ENCODE assay signal across 14 cellular contexts in the genomic region with DNA sequence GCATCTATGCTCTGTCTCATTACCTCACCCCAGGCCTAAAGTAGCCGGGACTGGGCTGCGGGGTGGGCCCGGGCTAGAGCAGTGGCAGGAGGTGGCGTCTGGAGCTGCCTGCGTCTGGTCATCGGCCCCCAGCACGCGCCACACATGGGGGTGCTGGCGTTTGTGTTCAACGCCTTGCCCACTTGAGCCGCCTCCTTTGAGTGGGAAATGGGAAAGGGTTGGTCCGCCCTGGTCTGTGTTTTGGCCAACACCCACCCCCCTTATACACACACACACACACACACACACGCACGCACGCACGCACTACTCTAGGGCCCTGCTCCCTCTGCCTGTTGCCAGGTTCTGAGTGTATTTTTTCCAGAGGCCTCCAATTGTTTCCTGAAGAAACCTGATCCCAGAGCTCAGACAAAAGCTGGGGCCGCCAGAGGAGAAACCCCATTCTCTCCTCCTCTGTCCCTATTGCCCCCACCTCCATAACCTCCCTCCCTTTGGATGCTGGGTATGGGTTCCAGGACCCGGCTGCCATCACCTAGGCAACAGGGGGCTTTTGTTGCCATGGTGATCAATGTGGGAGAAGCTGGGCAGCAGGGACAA. TPM values are rescaled to one million over a fixed set of nuclear protein-coding genes. Genes with fewer than 3 reads are reported as not detected.
DNase-seq lines count a peak whose midpoint lies in the region; ATAC-seq and TF ChIP-seq lines count a peak whose summit lies in the region.
"Had no signal": no experiment of that assay in that cellular context is flagged by ENCODE, and none has a peak within 500 bp of the region (broad histone marks: within the 10 kb centered on the region; RNA-seq: fewer than 3 reads in every experiment).

No MANE protein-coding gene starts in this region.

- ATAC-seq in Right ventricle myocardium superior (ENCODE audit: poor library complexity) (no peak), SK-N-SH treated with all-trans-retinoic acid at 6 μM for 48 hours (peak; percentile 14; the same call in 1 of the 3 replicates)
- ATAC-seq in activated T-cell treated with anti-CD3 and anti-CD28 coated beads, Interleukin-2, amount 50 U/mL, for 72 hours (replicated peaks in 1 of 2), result no peak
- ATAC-seq: effector memory CD8-positive, alpha-beta T cell; PC-3 had no signal

- H3K27ac ChIP-seq in cardiac muscle cell (peak overlapping the region; percentile 51), stomach smooth muscle (ENCODE audit: low read length) (peak overlapping the region; percentile 66), testis (no peak overlapping the region)

- no peaks in the 10 kb centered on the region for H3K36me3 Mint-ChIP-seq in activated T-cell treated with anti-CD3 and anti-CD28 coated beads, Interleukin-2, amount 50 U/mL, for 72 hours (ENCODE audit: insufficient read depth in 2 of 2)
- H3K36me3 Mint-ChIP-seq: activated naive CD8-positive, alpha-beta T cell treated with anti-CD3 and anti-CD28 coated beads for 36 hours had no signal

- no peak overlapping the region for H3K27ac Mint-ChIP-seq in activated T-cell treated with anti-CD3 and anti-CD28 coated beads, Interleukin-2, amount 50 U/mL, for 72 hours
- H3K27ac Mint-ChIP-seq: activated naive CD8-positive, alpha-beta T cell treated with anti-CD3 and anti-CD28 coated beads for 36 hours; effector memory CD8-positive, alpha-beta T cell; stimulated activated naive CD8-positive, alpha-beta T cell treated with anti-CD3 and anti-CD28 coated beads, Interleukin-15, Interleukin-2, amounts not matched to agents 100 ng/mL and 50 ng/mL, for 24 hours had no signal

- H3K9me3 ChIP-seq in cardiac muscle cell (ENCODE audit: low read depth), result no peaks in the 10 kb centered on the region
- no peaks in the 10 kb centered on the region for H3K9me3 ChIP-seq in stomach smooth muscle (ENCODE audit: control insufficient read depth in 2 of 2, low read length in 2 of 2)
- no peaks in the 10 kb centered on the region for H3K9me3 ChIP-seq in testis

- DNase-seq in cardiac muscle cell (ENCODE audit: low read depth in 1 of 2, low spot score in 1 of 2) (peak; percentile 15 to 46), Right ventricle myocardium superior (no peak), iPS-NIHi7 (ENCODE audit: extremely low spot score) (peak; percentile 40), NCI-H1694 treated with DMSO at 0.1 percent for 48 hours (lab: John Stamatoyannopoulos, UW) (no peak), testis (no peak)
- DNase-seq in activated T-cell treated with anti-CD3 and anti-CD28 coated beads, Interleukin-2, amount 50 U/mL, for 72 hours, result no peak
- DNase-seq: activated naive CD8-positive, alpha-beta T cell treated with anti-CD3 and anti-CD28 coated beads for 36 hours; effector memory CD8-positive, alpha-beta T cell; PC-3; stimulated activated CD4-positive, alpha-beta T cell treated with anti-CD3 and anti-CD28 coated beads, Interleukin-2, amount 100 ng/mL, for 24 hours had no signal

- H3K36me3 ChIP-seq in cardiac muscle cell (no peaks in the 10 kb centered on the region), stomach smooth muscle (ENCODE audit: control insufficient read depth in 2 of 2, insufficient read depth in 2 of 2, low read length in 2 of 2) (no peaks in the 10 kb centered on the region), testis (ENCODE audit: low read depth, missing control alignments) (no peaks in the 10 kb centered on the region)

- no peaks in the 10 kb centered on the region for H3K4me1 Mint-ChIP-seq in activated T-cell treated with anti-CD3 and anti-CD28 coated beads, Interleukin-2, amount 50 U/mL, for 72 hours (ENCODE audit: low read depth)
- H3K4me1 Mint-ChIP-seq: activated naive CD8-positive, alpha-beta T cell treated with anti-CD3 and anti-CD28 coated beads for 36 hours had no signal

- peaks cover 37% of the 10 kb centered on the region for H3K4me1 ChIP-seq in cardiac muscle cell (ENCODE audit: low read depth)
- H3K4me1 ChIP-seq in stomach smooth muscle (ENCODE audit: control insufficient read depth, insufficient read depth, low read length), result peaks cover 5% of the 10 kb centered on the region
- H3K4me1 ChIP-seq in testis, result no peaks in the 10 kb centered on the region

- 58 to 61% methylated on average over 17 to 18 of the region's 18 CpGs for WGBS in testis, 2 donors

- H3K9me3 Mint-ChIP-seq in activated T-cell treated with anti-CD3 and anti-CD28 coated beads, Interleukin-2, amount 50 U/mL, for 72 hours, result no peaks in the 10 kb centered on the region
- H3K9me3 Mint-ChIP-seq: activated naive CD8-positive, alpha-beta T cell treated with anti-CD3 and anti-CD28 coated beads for 36 hours; effector memory CD8-positive, alpha-beta T cell; stimulated activated naive CD8-positive, alpha-beta T cell treated with anti-CD3 and anti-CD28 coated beads, Interleukin-15, Interleukin-2, amounts not matched to agents 100 ng/mL and 50 ng/mL, for 24 hours had no signal

- no peak overlapping the region for H3K4me3 Mint-ChIP-seq in activated T-cell treated with anti-CD3 and anti-CD28 coated beads, Interleukin-2, amount 50 U/mL, for 72 hours
- H3K4me3 Mint-ChIP-seq: activated naive CD8-positive, alpha-beta T cell treated with anti-CD3 and anti-CD28 coated beads for 36 hours; effector memory CD8-positive, alpha-beta T cell; stimulated activated naive CD8-positive, alpha-beta T cell treated with anti-CD3 and anti-CD28 coated beads, Interleukin-15, Interleukin-2, amounts not matched to agents 100 ng/mL and 50 ng/mL, for 24 hours had no signal

- no peak overlapping the region for H3K4me3 ChIP-seq in cardiac muscle cell
- H3K4me3 ChIP-seq in stomach smooth muscle (ENCODE audit: low read length in 2 of 2), result peak overlapping the region in 1 of 2 donors; percentile 49
- no peak overlapping the region for H3K4me3 ChIP-seq in testis

- intact Hi-C loops in Right ventricle myocardium superior (cut with DNase I) (no loop called here), testis (cut with DNase I; ENCODE audit: low total_unique reads) (no loop called here)

- TF ChIP-seq CTCF in cardiac muscle cell (IDR thresholded peaks at IDR 0.05; ENCODE audit: low read depth, low read length) (no peak), testis (IDR thresholded peaks at IDR 0.05) (no peak)

- TF ChIP-seq POLR2A in testis (IDR thresholded peaks at IDR 0.05), result no peak

- no peaks in the 10 kb centered on the region for H3K27me3 Mint-ChIP-seq in activated T-cell treated with anti-CD3 and anti-CD28 coated beads, Interleukin-2, amount 50 U/mL, for 72 hours (ENCODE audit: low read depth)
- H3K27me3 Mint-ChIP-seq: effector memory CD8-positive, alpha-beta T cell; stimulated activated naive CD8-positive, alpha-beta T cell treated with anti-CD3 and anti-CD28 coated beads, Interleukin-15, Interleukin-2, amounts not matched to agents 100 ng/mL and 50 ng/mL, for 24 hours had no signal

- peak overlapping the region; percentile 36 to 44 for H3K9ac ChIP-seq in stomach smooth muscle (ENCODE audit: low read length in 2 of 2)

- H3K27me3 ChIP-seq in cardiac muscle cell, result no peaks in the 10 kb centered on the region
- peaks cover 0 to 3% of the 10 kb centered on the region in 2 donors for H3K27me3 ChIP-seq in stomach smooth muscle (ENCODE audit: control insufficient read depth in 1 of 2, insufficient read depth in 2 of 2, low read length in 2 of 2)
- H3K27me3 ChIP-seq in testis, result no peaks in the 10 kb centered on the region

TF ChIP-seq in SK-N-SH treated with all-trans-retinoic acid at 6 μM for 48 hours, 23 proteins besides CTCF, POLR2A, EP300 and RAD21:
- TF ChIP-seq, protein P1, sequence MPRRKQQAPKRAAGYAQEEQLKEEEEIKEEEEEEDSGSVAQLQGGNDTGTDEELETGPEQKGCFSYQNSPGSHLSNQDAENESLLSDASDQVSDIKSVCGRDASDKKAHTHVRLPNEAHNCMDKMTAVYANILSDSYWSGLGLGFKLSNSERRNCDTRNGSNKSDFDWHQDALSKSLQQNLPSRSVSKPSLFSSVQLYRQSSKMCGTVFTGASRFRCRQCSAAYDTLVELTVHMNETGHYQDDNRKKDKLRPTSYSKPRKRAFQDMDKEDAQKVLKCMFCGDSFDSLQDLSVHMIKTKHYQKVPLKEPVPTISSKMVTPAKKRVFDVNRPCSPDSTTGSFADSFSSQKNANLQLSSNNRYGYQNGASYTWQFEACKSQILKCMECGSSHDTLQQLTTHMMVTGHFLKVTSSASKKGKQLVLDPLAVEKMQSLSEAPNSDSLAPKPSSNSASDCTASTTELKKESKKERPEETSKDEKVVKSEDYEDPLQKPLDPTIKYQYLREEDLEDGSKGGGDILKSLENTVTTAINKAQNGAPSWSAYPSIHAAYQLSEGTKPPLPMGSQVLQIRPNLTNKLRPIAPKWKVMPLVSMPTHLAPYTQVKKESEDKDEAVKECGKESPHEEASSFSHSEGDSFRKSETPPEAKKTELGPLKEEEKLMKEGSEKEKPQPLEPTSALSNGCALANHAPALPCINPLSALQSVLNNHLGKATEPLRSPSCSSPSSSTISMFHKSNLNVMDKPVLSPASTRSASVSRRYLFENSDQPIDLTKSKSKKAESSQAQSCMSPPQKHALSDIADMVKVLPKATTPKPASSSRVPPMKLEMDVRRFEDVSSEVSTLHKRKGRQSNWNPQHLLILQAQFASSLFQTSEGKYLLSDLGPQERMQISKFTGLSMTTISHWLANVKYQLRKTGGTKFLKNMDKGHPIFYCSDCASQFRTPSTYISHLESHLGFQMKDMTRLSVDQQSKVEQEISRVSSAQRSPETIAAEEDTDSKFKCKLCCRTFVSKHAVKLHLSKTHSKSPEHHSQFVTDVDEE (CRISPR knock-in tag; IDR thresholded peaks at IDR 0.05), result no peak
- TF ChIP-seq ZC3H10 (CRISPR knock-in tag; IDR thresholded peaks at IDR 0.05), result no peak
- TF ChIP-seq CSDC2 (CRISPR knock-in tag; IDR thresholded peaks at IDR 0.05), result no peak
- no peak for TF ChIP-seq GLIS3 (CRISPR knock-in tag; IDR thresholded peaks at IDR 0.05)

RNA-seq across cellular contexts. Expression of a gene that starts 10.1 kb away (rescaled TPM):
- total RNA-seq in cardiac muscle cell (14.1 and 24.6 TPM in 2 replicates), Right ventricle myocardium superior (1.9 TPM), testis (1 to 10 TPM; 3.6 to 3.8 TPM)
- polyA plus RNA-seq in cardiac muscle cell (15.2 and 22.0 TPM in 2 replicates), testis (ENCODE audit: insufficient read depth, low read depth, low replicate concordance) (5.9 TPM)
- total RNA-seq in activated T-cell treated with anti-CD3 and anti-CD28 coated beads, Interleukin-2, amount 50 U/mL, for 72 hours, result under 1 TPM; 0.28 to 0.55 TPM

RNA-seq across cellular contexts. Expression of a gene that starts 43.6 kb away (rescaled TPM):
- total RNA-seq in cardiac muscle cell, result 0.11 and 0.12 TPM in 2 replicates
- 1.6 TPM in 1 of 2 replicates, not detected in the other for polyA plus RNA-seq in cardiac muscle cell
- not detected for total RNA-seq in Right ventricle myocardium superior
- under 1 TPM; 0.32 to 0.60 TPM for total RNA-seq in activated T-cell treated with anti-CD3 and anti-CD28 coated beads, Interleukin-2, amount 50 U/mL, for 72 hours
- under 1 TPM; 0.37 to 0.63 TPM for total RNA-seq in testis
- polyA plus RNA-seq in testis (ENCODE audit: insufficient read depth, low read depth, low replicate concordance), result 0.20 TPM
- total RNA-seq: LHCN-M2, PC-3 had no signal

Comparison
In these comparisons a context has a peak if more than half of its experiments do, and no peak if none do; other contexts are left out.
1. DNase-seq: peak in cardiac muscle cell (2 of 2) and iPS-NIHi7 (single experiment); none in Right ventricle myocardium superior (single experiment), activated T-cell treated with anti-CD3 and anti-CD28 coated beads, Interleukin-2, amount 50 U/mL, for 72 hours (0 of 2), NCI-H1694 treated with DMSO at 0.1 percent for 48 hours (single experiment) and testis (single experiment).
2. H3K27ac ChIP-seq: peak in cardiac muscle cell (single experiment) and stomach smooth muscle (single experiment); none in testis (0 of 2).